ENCODE assay signal across 2 cellular contexts in the genomic region with DNA sequence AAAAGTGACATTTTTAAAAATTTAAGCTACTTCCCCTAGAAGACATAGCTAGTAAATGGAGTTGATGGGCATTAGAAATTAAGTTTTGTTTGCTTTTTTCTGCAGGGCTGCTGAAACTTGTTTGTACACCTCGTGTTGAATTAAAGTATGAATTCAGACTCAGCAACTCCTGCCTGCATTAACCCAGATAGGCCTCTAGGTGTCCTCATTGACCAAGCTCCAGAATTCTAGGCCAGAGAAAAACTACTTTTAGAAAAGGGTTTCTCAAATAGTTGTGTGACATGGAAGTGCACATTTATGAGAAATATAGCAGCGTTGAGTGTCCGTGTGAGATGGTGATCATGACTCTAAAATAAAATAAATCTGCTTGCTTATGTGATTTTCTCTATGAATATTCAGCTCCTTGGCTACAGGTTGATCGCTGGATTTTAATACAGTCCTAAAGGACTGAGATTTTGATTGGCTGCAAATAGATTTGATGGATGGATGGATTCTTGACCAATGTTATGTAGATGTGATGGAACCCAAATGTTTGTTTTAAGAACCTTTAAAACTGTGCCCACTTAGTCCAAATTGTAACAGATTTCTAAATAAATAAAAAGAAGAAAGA.
TF ChIP-seq lines count a peak whose summit lies in the region.

No MANE protein-coding gene starts in this region.

TF ChIP-seq in GM12891, 5 proteins besides CTCF, POLR2A, EP300 and RAD21:
- TF ChIP-seq POU2F2 (IDR thresholded peaks at IDR 0.05; ENCODE audit: low read depth, low read length) (no peak), SPI1 (IDR thresholded peaks at IDR 0.05; ENCODE audit: low read depth, low read length) (no peak), PAX5 (IDR thresholded peaks at IDR 0.05; ENCODE audit: insufficient read depth, low read length, severe bottlenecking) (no peak), POLR2AphosphoS5 (IDR thresholded peaks at IDR 0.05; ENCODE audit: low read depth, low read length) (no peak), TAF1 (IDR thresholded peaks at IDR 0.05; ENCODE audit: low read depth, low read length) (no peak)

TF ChIP-seq in H1, 55 proteins besides CTCF, POLR2A, EP300 and RAD21:
- no peak for TF ChIP-seq SIX5 (IDR thresholded peaks at IDR 0.05; ENCODE audit: low read depth, low read length)
- TF ChIP-seq MAFK (IDR thresholded peaks at IDR 0.05; ENCODE audit: low read depth, low read length), result no peak
- no peak for TF ChIP-seq SP2 (IDR thresholded peaks at IDR 0.05; ENCODE audit: low read length)
- TF ChIP-seq, protein P1, sequence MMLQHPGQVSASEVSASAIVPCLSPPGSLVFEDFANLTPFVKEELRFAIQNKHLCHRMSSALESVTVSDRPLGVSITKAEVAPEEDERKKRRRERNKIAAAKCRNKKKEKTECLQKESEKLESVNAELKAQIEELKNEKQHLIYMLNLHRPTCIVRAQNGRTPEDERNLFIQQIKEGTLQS (IDR thresholded peaks at IDR 0.05; ENCODE audit: insufficient read depth, low read depth, low read length), result no peak
- TF ChIP-seq YY1 (IDR thresholded peaks at IDR 0.05; ENCODE audit: low read depth, low read length), result no peak
- TF ChIP-seq BRCA1 (IDR thresholded peaks at IDR 0.05; ENCODE audit: low read depth, low read length), result no peak
- TF ChIP-seq, protein P2, sequence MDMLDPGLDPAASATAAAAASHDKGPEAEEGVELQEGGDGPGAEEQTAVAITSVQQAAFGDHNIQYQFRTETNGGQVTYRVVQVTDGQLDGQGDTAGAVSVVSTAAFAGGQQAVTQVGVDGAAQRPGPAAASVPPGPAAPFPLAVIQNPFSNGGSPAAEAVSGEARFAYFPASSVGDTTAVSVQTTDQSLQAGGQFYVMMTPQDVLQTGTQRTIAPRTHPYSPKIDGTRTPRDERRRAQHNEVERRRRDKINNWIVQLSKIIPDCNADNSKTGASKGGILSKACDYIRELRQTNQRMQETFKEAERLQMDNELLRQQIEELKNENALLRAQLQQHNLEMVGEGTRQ (IDR thresholded peaks at IDR 0.05; ENCODE audit: low read length), result no peak
- no peak for TF ChIP-seq TAF1 (IDR thresholded peaks at IDR 0.05; ENCODE audit: low read depth, low read length)
- no peak for TF ChIP-seq FOSL1 (IDR thresholded peaks at IDR 0.05; ENCODE audit: insufficient read depth, low read depth, low read length)
- no peak for TF ChIP-seq CHD2 (IDR thresholded peaks at IDR 0.05; ENCODE audit: low read length)
- no peak for TF ChIP-seq JUND (IDR thresholded peaks at IDR 0.05; ENCODE audit: low read length)
- no peak for TF ChIP-seq TBP (IDR thresholded peaks at IDR 0.05; ENCODE audit: low read depth, low read length)
- no peak for TF ChIP-seq RFX5 (IDR thresholded peaks at IDR 0.05; ENCODE audit: borderline replicate concordance, low read depth, low read length)
- no peak for TF ChIP-seq EGR1 (IDR thresholded peaks at IDR 0.05; ENCODE audit: borderline replicate concordance, low read depth, low read length)
- no peak for TF ChIP-seq HDAC2 (IDR thresholded peaks at IDR 0.05; ENCODE audit: borderline replicate concordance in 1 of 2, low read depth in 2 of 2, low read length in 2 of 2)
- no peak for TF ChIP-seq SP1 (IDR thresholded peaks at IDR 0.05; ENCODE audit: low read depth, low read length)
- no peak for TF ChIP-seq SUZ12 (IDR thresholded peaks at IDR 0.05; ENCODE audit: low read length)
- TF ChIP-seq JUN (IDR thresholded peaks at IDR 0.05; ENCODE audit: low read depth, low read length), result no peak
- TF ChIP-seq CREB1 (IDR thresholded peaks at IDR 0.05), result no peak
- no peak for TF ChIP-seq NANOG (IDR thresholded peaks at IDR 0.05; ENCODE audit: insufficient read depth, low read depth, low read length, poor library complexity, severe bottlenecking)
